ENCODE assay signal across 8 cellular contexts in genomic region chr1:99645699-99646531, GRCh38. TPM values are rescaled to one million over a fixed set of nuclear protein-coding genes. Genes with fewer than 3 reads are reported as not detected.
DNase-seq lines count a peak whose midpoint lies in the region; ATAC-seq, FAIRE-seq and TF ChIP-seq lines count a peak whose summit lies in the region.

TSS of gene PALMD (plus strand) at chr1:99646113. CDS start at chr1:99646318, 205 bp downstream.

- no peaks in the 10 kb centered on the region for H3K36me3 ChIP-seq in WERI-Rb-1

- H3K4me1 Mint-ChIP-seq in activated CD8-positive, alpha-beta T cell treated with anti-CD3 and anti-CD28 coated beads for 36 hours (ENCODE audit: low read depth) = no peaks in the 10 kb centered on the region

- H3K36me3 Mint-ChIP-seq in activated CD8-positive, alpha-beta T cell treated with anti-CD3 and anti-CD28 coated beads for 36 hours (ENCODE audit: low read depth) = no peaks in the 10 kb centered on the region
- no peaks in the 10 kb centered on the region for H3K36me3 Mint-ChIP-seq in activated naive CD4-positive, alpha-beta T cell treated with anti-CD3 and anti-CD28 coated beads, Interleukin-2, amount 50 U/mL, for 72 hours

- H3K27me3 Mint-ChIP-seq in activated CD8-positive, alpha-beta T cell treated with anti-CD3 and anti-CD28 coated beads for 36 hours = peaks cover 18% of the 10 kb centered on the region

- FAIRE-seq in H54 (lab: Jason Lieb, UNC) = peak; percentile 43

- H3K27me3 ChIP-seq in WERI-Rb-1 (ENCODE audit: insufficient read depth, low read depth, severe bottlenecking) = no peaks in the 10 kb centered on the region

- POLR2A ChIA-PET in activated CD8-positive, alpha-beta T cell treated with anti-CD3 and anti-CD28 coated beads for 36 hours (lab: Charles Lee) = no interaction called here

- no peak within 1 kb of the TSS for H3K4me3 Mint-ChIP-seq in activated CD8-positive, alpha-beta T cell treated with anti-CD3 and anti-CD28 coated beads for 36 hours

- intact Hi-C loops in left ventricle myocardium superior (cut with micrococcal nuclease) = loop anchor here (10.0 kb wide), 1 partner anchor 111 kb away; no protein-coding TSS in a partner anchor
- intact Hi-C loops in activated CD8-positive, alpha-beta T cell treated with anti-CD3 and anti-CD28 coated beads for 36 hours (cut with micrococcal nuclease) = no loop called here

- CTCF ChIA-PET in activated CD8-positive, alpha-beta T cell treated with anti-CD3 and anti-CD28 coated beads for 36 hours (lab: Charles Lee) = interaction anchor here (1.0 kb wide), 1 partner anchor 12 kb away, joined by 3 read pairs; no protein-coding TSS in a partner anchor

- no peak for TF ChIP-seq POLR2A in H54 (IDR thresholded peaks at IDR 0.05; ENCODE audit: low read depth, low read length)

- peak; percentile 76 for ATAC-seq in left ventricle myocardium superior
- ATAC-seq in activated CD8-positive, alpha-beta T cell treated with anti-CD3 and anti-CD28 coated beads for 36 hours = no peak
- ATAC-seq in activated naive CD4-positive, alpha-beta T cell treated with anti-CD3 and anti-CD28 coated beads, Interleukin-2, amount 50 U/mL, for 72 hours = no peak

- H3K9me3 Mint-ChIP-seq in activated CD8-positive, alpha-beta T cell treated with anti-CD3 and anti-CD28 coated beads for 36 hours = no peaks in the 10 kb centered on the region
- H3K9me3 Mint-ChIP-seq in activated naive CD4-positive, alpha-beta T cell treated with anti-CD3 and anti-CD28 coated beads, Interleukin-2, amount 50 U/mL, for 72 hours = no peaks in the 10 kb centered on the region

- DNase-seq in H54 (ENCODE audit: insufficient read length, low spot score) = no peak
- DNase-seq in WERI-Rb-1 = peak; percentile 61
- DNase-seq in left ventricle myocardium superior = peak; percentile 65
- DNase-seq in skeletal muscle cell (ENCODE audit: low read depth) = peak; percentile 25
- no peak for DNase-seq in activated CD8-positive, alpha-beta T cell treated with anti-CD3 and anti-CD28 coated beads for 36 hours
- no peak for DNase-seq in amniotic stem cell (lab: John Stamatoyannopoulos, UW)
- DNase-seq in activated T-cell treated with anti-CD3 and anti-CD28 coated beads, Interleukin-2, amount 50 U/mL, for 1 hour = no peak
- DNase-seq in activated naive CD4-positive, alpha-beta T cell treated with anti-CD3 and anti-CD28 coated beads, Interleukin-2, amount 50 U/mL, for 72 hours (ENCODE audit: low spot score in 2 of 2) = no peak

- no peaks in the 10 kb centered on the region for H3K9me3 ChIP-seq in WERI-Rb-1 (ENCODE audit: severe bottlenecking)

- no peak within 1 kb of the TSS for H3K27ac Mint-ChIP-seq in activated CD8-positive, alpha-beta T cell treated with anti-CD3 and anti-CD28 coated beads for 36 hours
- H3K27ac Mint-ChIP-seq in activated naive CD4-positive, alpha-beta T cell treated with anti-CD3 and anti-CD28 coated beads, Interleukin-2, amount 50 U/mL, for 72 hours = no peak within 1 kb of the TSS

- TF ChIP-seq CTCF in WERI-Rb-1 (IDR thresholded peaks at IDR 0.05; ENCODE audit: low read depth, low read length) = no peak
- TF ChIP-seq CTCF in activated CD8-positive, alpha-beta T cell treated with anti-CD3 and anti-CD28 coated beads for 36 hours (IDR thresholded peaks at IDR 0.05) = no peak

- H3K27ac ChIP-seq in WERI-Rb-1 = peak within 1 kb of the TSS; percentile 47

- H3K4me3 ChIP-seq in WERI-Rb-1 (ENCODE audit: low read depth, low read length) (peak within 1 kb of the TSS; percentile 62), skeletal muscle cell (ENCODE audit: low read depth, low read length) (peak within 1 kb of the TSS; percentile 42)

RNA-seq across cellular contexts. Expression of gene PALMD, which starts in this region (rescaled TPM):
- 115 TPM for total RNA-seq in left ventricle myocardium superior
- total RNA-seq in activated CD8-positive, alpha-beta T cell treated with anti-CD3 and anti-CD28 coated beads for 36 hours = not detected
- not detected for total RNA-seq in activated naive CD4-positive, alpha-beta T cell treated with anti-CD3 and anti-CD28 coated beads, Interleukin-2, amount 50 U/mL, for 72 hours

Comparison
In these comparisons a context has a peak if more than half of its experiments do, and no peak if none do; other contexts are left out.
1. RNA of gene PALMD (total RNA-seq): 115 TPM in left ventricle myocardium superior (single experiment); not detected in activated CD8-positive, alpha-beta T cell treated with anti-CD3 and anti-CD28 coated beads for 36 hours and not detected in activated naive CD4-positive, alpha-beta T cell treated with anti-CD3 and anti-CD28 coated beads, Interleukin-2, amount 50 U/mL, for 72 hours; every median in the first group is over 100 times any median in the second.
2. DNase-seq: peak in WERI-Rb-1 (single experiment), left ventricle myocardium superior (single experiment) and skeletal muscle cell (single experiment); none in H54 (single experiment), activated CD8-positive, alpha-beta T cell treated with anti-CD3 and anti-CD28 coated beads for 36 hours (single experiment), amniotic stem cell (single experiment), activated T-cell treated with anti-CD3 and anti-CD28 coated beads, Interleukin-2, amount 50 U/mL, for 1 hour (single experiment) and activated naive CD4-positive, alpha-beta T cell treated with anti-CD3 and anti-CD28 coated beads, Interleukin-2, amount 50 U/mL, for 72 hours (0 of 2).